21 cellular contexts compared by ENCODE assay signal in genomic region chr10:17181751-17182150, GRCh38. TPM values are rescaled to one million over a fixed set of nuclear protein-coding genes. Genes with fewer than 3 reads are reported as not detected.
DNase-seq lines count a peak whose midpoint lies in the region; ATAC-seq, FAIRE-seq and TF ChIP-seq lines count a peak whose summit lies in the region.
"Had no signal": no experiment of that assay in that cellular context is flagged by ENCODE, and none has a peak within 500 bp of the region (broad histone marks: within the 10 kb centered on the region; RNA-seq: fewer than 3 reads in every experiment).

No MANE protein-coding gene starts in this region.

- H3K27me3 Mint-ChIP-seq in activated CD8-positive, alpha-beta T cell treated with anti-CD3 and anti-CD28 coated beads for 36 hours, result no peaks in the 10 kb centered on the region
- H3K27me3 Mint-ChIP-seq: stimulated activated naive B cell treated with anti-CD40 and anti-IgM and Interleukin-4, amounts not matched to agents 10 μg/mL and 1 μg/mL and 100 μg/mL, for 72 hours had no signal

- intact Hi-C loops in activated CD8-positive, alpha-beta T cell treated with anti-CD3 and anti-CD28 coated beads for 36 hours (cut with micrococcal nuclease), result no loop called here

- H3K4me1 Mint-ChIP-seq in activated CD8-positive, alpha-beta T cell treated with anti-CD3 and anti-CD28 coated beads for 36 hours (ENCODE audit: low read depth), result peaks cover 4% of the 10 kb centered on the region

- peak; percentile 30 for FAIRE-seq in H54 (lab: Jason Lieb, UNC)
- FAIRE-seq: colon, small intestine, TTC549 had no signal

- POLR2A ChIA-PET in activated CD8-positive, alpha-beta T cell treated with anti-CD3 and anti-CD28 coated beads for 36 hours (lab: Charles Lee), result no interaction called here

- DNase-seq in DMS53 (lab: John Stamatoyannopoulos, UW) (peak; percentile 97), H54 (ENCODE audit: insufficient read length, low spot score) (no peak), RPMI7951 (ENCODE audit: low read depth) (peak; percentile 33), lung (ENCODE audit: low spot score) (peak; percentile 82), DMS114 treated with DMSO at 0.1 percent for 48 hours (lab: John Stamatoyannopoulos, UW; ENCODE audit: unreplicated experiment) (no peak)
- no peak for DNase-seq in activated CD8-positive, alpha-beta T cell treated with anti-CD3 and anti-CD28 coated beads for 36 hours
- DNase-seq: activated CD4-positive, alpha-beta T cell treated with anti-CD3 and anti-CD28 coated beads, Interleukin-2, amount 50 U/mL, for 48 hours; adrenal gland; AML-193; islet precursor cell; NCI-H187; ovary; small intestine; stimulated activated naive B cell treated with anti-CD40 and anti-IgM and Interleukin-4, amounts not matched to agents 10 μg/mL and 1 μg/mL and 100 μg/mL, for 72 hours had no signal

- TF ChIP-seq POLR2A in H54 (IDR thresholded peaks at IDR 0.05; ENCODE audit: low read depth, low read length), result no peak

- WGBS in lung, 2 donors, result 71 to 82% methylated on average over 3 of the region's 3 CpGs

- TF ChIP-seq CTCF in lung (IDR thresholded peaks at IDR 0.05; ENCODE audit: control extremely low read depth, extremely low read depth), result no peak
- no peak for TF ChIP-seq CTCF in activated CD8-positive, alpha-beta T cell treated with anti-CD3 and anti-CD28 coated beads for 36 hours (IDR thresholded peaks at IDR 0.05)

- H3K27ac Mint-ChIP-seq in activated CD8-positive, alpha-beta T cell treated with anti-CD3 and anti-CD28 coated beads for 36 hours, result no peak overlapping the region
- H3K27ac Mint-ChIP-seq: stimulated activated naive B cell treated with anti-CD40 and anti-IgM and Interleukin-4, amounts not matched to agents 10 μg/mL and 1 μg/mL and 100 μg/mL, for 72 hours had no signal

- CTCF ChIA-PET in activated CD8-positive, alpha-beta T cell treated with anti-CD3 and anti-CD28 coated beads for 36 hours (lab: Charles Lee), result interaction anchor here (1.1 to 2.9 kb wide), 2 partner anchors 10 to 30 kb away, joined by 3 to 11 read pairs; no protein-coding TSS in a partner anchor

- H3K27me3 ChIP-seq in lung (ENCODE audit: control insufficient read depth, insufficient read depth), result no peaks in the 10 kb centered on the region
- H3K27me3 ChIP-seq: adrenal gland, ovary had no signal

- H3K4me3 Mint-ChIP-seq in activated CD8-positive, alpha-beta T cell treated with anti-CD3 and anti-CD28 coated beads for 36 hours, result no peak overlapping the region
- H3K4me3 Mint-ChIP-seq: stimulated activated naive B cell treated with anti-CD40 and anti-IgM and Interleukin-4, amounts not matched to agents 10 μg/mL and 1 μg/mL and 100 μg/mL, for 72 hours had no signal

- no peaks in the 10 kb centered on the region for H3K9me3 Mint-ChIP-seq in activated CD8-positive, alpha-beta T cell treated with anti-CD3 and anti-CD28 coated beads for 36 hours
- H3K9me3 Mint-ChIP-seq: stimulated activated naive B cell treated with anti-CD40 and anti-IgM and Interleukin-4, amounts not matched to agents 10 μg/mL and 1 μg/mL and 100 μg/mL, for 72 hours had no signal

- H3K4me1 ChIP-seq in lung (ENCODE audit: control insufficient read depth in 2 of 2, insufficient read depth in 2 of 2, low read length in 2 of 2), result no peaks in the 10 kb centered on the region

- H3K9me3 ChIP-seq in lung (ENCODE audit: control insufficient read depth in 2 of 2, insufficient read depth in 1 of 2, low read length in 1 of 2), result no peaks in the 10 kb centered on the region
- H3K9me3 ChIP-seq: adrenal gland, ovary had no signal

- no peak overlapping the region for H3K4me3 ChIP-seq in lung
- H3K4me3 ChIP-seq: adrenal gland, ovary, SK-N-MC had no signal

- no peak overlapping the region for H3K27ac ChIP-seq in lung (ENCODE audit: low read depth in 1 of 2, low read length in 1 of 2)
- H3K27ac ChIP-seq: adrenal gland, HL-60, KMS-11, ovary, SK-N-MC had no signal

- ATAC-seq in lung (ENCODE audit: insufficient read depth, low FRiP score), result peak; percentile 62
- no peak for ATAC-seq in GM19328 (IDR thresholded peaks at IDR 0.05; ENCODE audit: unreplicated experiment)
- ATAC-seq in activated CD8-positive, alpha-beta T cell treated with anti-CD3 and anti-CD28 coated beads for 36 hours, result no peak
- ATAC-seq: HCT116; stimulated activated naive B cell treated with anti-CD40 and anti-IgM and Interleukin-4, amounts not matched to agents 10 μg/mL and 1 μg/mL and 100 μg/mL, for 72 hours had no signal

- H3K36me3 Mint-ChIP-seq in activated CD8-positive, alpha-beta T cell treated with anti-CD3 and anti-CD28 coated beads for 36 hours (ENCODE audit: low read depth), result no peaks in the 10 kb centered on the region
- H3K36me3 Mint-ChIP-seq: stimulated activated naive B cell treated with anti-CD40 and anti-IgM and Interleukin-4, amounts not matched to agents 10 μg/mL and 1 μg/mL and 100 μg/mL, for 72 hours had no signal

- H3K36me3 ChIP-seq in lung (ENCODE audit: control insufficient read depth in 2 of 2, insufficient read depth in 2 of 2, low read length in 2 of 2), result no peaks in the 10 kb centered on the region
- H3K36me3 ChIP-seq: adrenal gland, ovary had no signal

RNA-seq across cellular contexts. Expression of gene TRDMT1, which starts 19.7 kb away (rescaled TPM):
- 9.9 and 18.1 TPM in 2 replicates for total RNA-seq in RPMI7951 (2014; rRNA removed; shearing (Covaris generic))
- 10 to 100 TPM in 1 of 2 donors, 1 to 10 TPM in 1; 9.7 to 25.9 TPM for total RNA-seq in lung
- 1 to 10 TPM; 2.5 to 3.4 TPM for polyA plus RNA-seq in lung
- total RNA-seq in activated CD8-positive, alpha-beta T cell treated with anti-CD3 and anti-CD28 coated beads for 36 hours, result 1 to 10 TPM; 4.4 to 4.5 TPM

RNA-seq across cellular contexts. Expression of gene VIM, which starts 46.3 kb away (rescaled TPM):
- total RNA-seq in RPMI7951 (2014; rRNA removed; shearing (Covaris generic)), result 11,641 and 12,249 TPM in 2 replicates
- 1,000 to 10,000 TPM; 1,296 to 1,640 TPM for total RNA-seq in lung
- 1,000 to 10,000 TPM in 1 of 2 donors, 100 to 1,000 TPM in 1; 800 to 1,426 TPM for polyA plus RNA-seq in lung
- 100 to 1,000 TPM; 590 to 602 TPM for total RNA-seq in activated CD8-positive, alpha-beta T cell treated with anti-CD3 and anti-CD28 coated beads for 36 hours

RNA-seq across cellular contexts. Expression of gene CUBN, which starts 52.1 kb away (rescaled TPM):
- 0.98 and 2.9 TPM in 2 replicates for total RNA-seq in RPMI7951 (2014; rRNA removed; shearing (Covaris generic))
- total RNA-seq in lung, result 1 to 10 TPM; 1.7 to 5.1 TPM
- under 1 TPM; 0.33 to 0.35 TPM for polyA plus RNA-seq in lung
- under 1 TPM; 0.38 to 0.65 TPM for total RNA-seq in activated CD8-positive, alpha-beta T cell treated with anti-CD3 and anti-CD28 coated beads for 36 hours

Comparison
In these comparisons a context has a peak if more than half of its experiments do, and no peak if none do; other contexts are left out.
1. DNase-seq: peak in DMS53 (single experiment), RPMI7951 (single experiment) and lung (single experiment); none in H54 (single experiment), activated CD8-positive, alpha-beta T cell treated with anti-CD3 and anti-CD28 coated beads for 36 hours (single experiment) and DMS114 treated with DMSO at 0.1 percent for 48 hours (single experiment).